8 cellular contexts compared by ENCODE assay signal in the genomic region with DNA sequence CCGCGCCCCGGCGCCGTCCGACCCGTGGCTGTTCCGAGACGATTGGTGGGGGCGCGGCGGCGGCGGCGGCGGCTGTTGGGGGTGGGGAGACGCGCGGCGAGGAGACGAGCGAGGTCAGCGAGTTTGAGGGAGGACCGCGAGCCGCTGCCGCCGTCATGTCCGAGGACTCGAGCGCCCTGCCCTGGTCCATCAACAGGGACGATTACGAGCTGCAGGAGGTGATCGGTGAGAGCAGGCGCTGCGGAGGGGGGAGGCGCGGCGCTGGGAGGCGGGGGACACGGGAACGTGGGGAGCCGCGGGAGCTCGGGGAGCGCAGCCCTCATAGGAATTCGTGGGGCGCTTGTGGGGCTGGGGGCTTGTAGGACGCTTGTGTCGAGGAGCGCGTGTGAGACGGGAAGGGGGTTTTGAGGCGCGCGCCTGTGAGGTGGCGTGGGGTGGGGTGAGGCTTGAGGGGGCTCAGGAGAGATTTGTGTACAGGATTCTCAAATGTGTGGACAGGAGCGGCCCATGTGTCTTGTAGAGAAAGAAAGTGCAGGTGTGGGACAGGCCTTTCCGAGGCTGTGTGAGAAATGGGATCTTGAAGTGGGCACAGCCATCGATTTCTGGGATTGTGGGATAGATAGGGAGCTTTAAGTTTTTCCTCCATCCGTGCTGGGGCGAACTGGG. TPM values are rescaled to one million over a fixed set of nuclear protein-coding genes. Genes with fewer than 3 reads are reported as not detected.
DNase-seq lines count a peak whose midpoint lies in the region; ATAC-seq and TF ChIP-seq lines count a peak whose summit lies in the region.

No MANE protein-coding gene starts in this region.

- in situ Hi-C loops in T47D (cut with HindIII; ENCODE audit: low pct_unique_long_range_greater_than_20kb, low sequenced_read_pairs): no loop called here

- no peaks in the 10 kb centered on the region for H3K36me3 ChIP-seq in stomach

- intact Hi-C loops in left colon (cut with DNase I, micrococcal nuclease): no loop called here
- intact Hi-C loops in stomach (cut with DNase I; ENCODE audit: low total_unique reads): no loop called here

- H3K27ac ChIP-seq in stomach: peak overlapping the region; percentile 96 to 99 (median 97)

- H3K36me3 Mint-ChIP-seq in activated CD4-positive, alpha-beta T cell treated with anti-CD3 and anti-CD28 coated beads, Interleukin-2, amount 10 ng/mL, durations not matched to agents 7 days and 5 days (ENCODE audit: low read depth): peaks cover 22% of the 10 kb centered on the region

- TF ChIP-seq POLR2A in stomach (IDR thresholded peaks at IDR 0.05): no peak

- peaks cover 63% of the 10 kb centered on the region for H3K4me1 Mint-ChIP-seq in activated CD4-positive, alpha-beta T cell treated with anti-CD3 and anti-CD28 coated beads, Interleukin-2, amount 10 ng/mL, durations not matched to agents 7 days and 5 days

- TF ChIP-seq CTCF in stomach (IDR thresholded peaks at IDR 0.05): no peak

- no peaks in the 10 kb centered on the region for H3K27me3 Mint-ChIP-seq in activated CD4-positive, alpha-beta T cell treated with anti-CD3 and anti-CD28 coated beads, Interleukin-2, amount 10 ng/mL, durations not matched to agents 7 days and 5 days

- WGBS in stomach, 5 donors: 0 to 1% (median 1%) methylated on average over 28 to 62 of the region's 62 CpGs

- peak overlapping the region; percentile 100 for H3K27ac Mint-ChIP-seq in activated CD4-positive, alpha-beta T cell treated with anti-CD3 and anti-CD28 coated beads, Interleukin-2, amount 10 ng/mL, durations not matched to agents 7 days and 5 days

- peak overlapping the region; percentile 66 to 98 (median 84) for H3K4me3 ChIP-seq in stomach

- no peaks in the 10 kb centered on the region for H3K9me3 ChIP-seq in stomach

- peak overlapping the region; percentile 95 for H3K4me3 Mint-ChIP-seq in activated CD4-positive, alpha-beta T cell treated with anti-CD3 and anti-CD28 coated beads, Interleukin-2, amount 10 ng/mL, durations not matched to agents 7 days and 5 days

- no peak for TF ChIP-seq EP300 in stomach (IDR thresholded peaks at IDR 0.05)

- no peaks in the 10 kb centered on the region for H3K9me3 Mint-ChIP-seq in activated CD4-positive, alpha-beta T cell treated with anti-CD3 and anti-CD28 coated beads, Interleukin-2, amount 10 ng/mL, durations not matched to agents 7 days and 5 days

- peak; percentile 39 for ATAC-seq in left colon
- ATAC-seq in GM19452 (IDR thresholded peaks at IDR 0.05; ENCODE audit: unreplicated experiment): no peak

- peaks cover 20 to 47% (median 29%) of the 10 kb centered on the region in 4 donors for H3K4me1 ChIP-seq in stomach

- DNase-seq in activated CD4-positive, alpha-beta T cell treated with anti-CD3 and anti-CD28 coated beads, Interleukin-2, amount 10 ng/mL, durations not matched to agents 7 days and 5 days: no peak
- DNase-seq in activated CD4-positive, alpha-beta T cell treated with anti-CD3 and anti-CD28 coated beads, Interleukin-2, amount 50 U/mL, for 48 hours: no peak
- DNase-seq in NCI-H146 (lab: John Stamatoyannopoulos, UW): peak; percentile 65
- peak; percentile 69 to 78 for DNase-seq in T47D (ENCODE audit: low read depth in 1 of 2, low spot score in 1 of 2)
- DNase-seq in left colon: peak; percentile 70 to 74
- DNase-seq in stomach: no peak
- DNase-seq in stimulated activated CD4-positive, alpha-beta T cell treated with anti-CD3 and anti-CD28 coated beads, Interleukin-12 subunit alpha, Interleukin-12 subunit beta, amount 100 ng/mL, for 4 hours: no peak

- CTCF ChIA-PET in activated CD4-positive, alpha-beta T cell treated with anti-CD3 and anti-CD28 coated beads, Interleukin-2, amount 10 ng/mL, durations not matched to agents 7 days and 5 days (lab: Charles Lee): interaction anchor here (0.8 to 1.4 kb wide), 9 partner anchors 12 to 181 kb away, joined by 3 to 8 read pairs (median 4); a partner anchor contains a TSS

- H3K27me3 ChIP-seq in stomach: no peaks in the 10 kb centered on the region

- POLR2A ChIA-PET in activated CD4-positive, alpha-beta T cell treated with anti-CD3 and anti-CD28 coated beads, Interleukin-2, amount 10 ng/mL, durations not matched to agents 7 days and 5 days (lab: Charles Lee): interaction anchor here (2.4 kb wide), 1 partner anchor 29 kb away, joined by 17 read pairs; a partner anchor contains a TSS

RNA-seq across cellular contexts. Expression of a gene that starts 0.5 kb away (rescaled TPM):
- total RNA-seq in activated CD4-positive, alpha-beta T cell treated with anti-CD3 and anti-CD28 coated beads, Interleukin-2, amount 10 ng/mL, durations not matched to agents 7 days and 5 days: 10 to 100 TPM; 52.4 to 57.3 TPM
- total RNA-seq in left colon (10 to 100 TPM; 42.5 to 42.8 TPM), stomach (10 to 100 TPM in 4 of 5 donors, 1 to 10 TPM in 1; 7.0 to 49.9 (median 27.5) TPM)
- 10 to 100 TPM in 2 of 3 donors, 1 to 10 TPM in 1; 9.9 to 14.5 (median 11.2) TPM for polyA plus RNA-seq in stomach

RNA-seq across cellular contexts. Expression of a gene that starts 27.4 kb away (rescaled TPM):
- total RNA-seq in activated CD4-positive, alpha-beta T cell treated with anti-CD3 and anti-CD28 coated beads, Interleukin-2, amount 10 ng/mL, durations not matched to agents 7 days and 5 days: 10 to 100 TPM; 74.1 to 91.1 TPM
- 10 to 100 TPM; 66.1 to 76.4 TPM for total RNA-seq in left colon
- 10 to 100 TPM in 4 of 5 donors, 1 to 10 TPM in 1; 9.0 to 67.8 (median 37.5) TPM for total RNA-seq in stomach
- 10 to 100 TPM; 23.0 to 42.5 (median 26.3) TPM for polyA plus RNA-seq in stomach

RNA-seq across cellular contexts. Expression of a gene that starts 28.9 kb away (rescaled TPM):
- total RNA-seq in activated CD4-positive, alpha-beta T cell treated with anti-CD3 and anti-CD28 coated beads, Interleukin-2, amount 10 ng/mL, durations not matched to agents 7 days and 5 days: 100 to 1,000 TPM in 1 of 2 experiments, 10 to 100 TPM in 1; 93.8 to 114 TPM
- total RNA-seq in left colon (100 to 1,000 TPM; 177 to 186 TPM), stomach (100 to 1,000 TPM in 2 of 5 donors, 10 to 100 TPM in 3; 44.2 to 249 (median 80.4) TPM)
- 10 to 100 TPM; 60.9 to 79.1 (median 72.2) TPM for polyA plus RNA-seq in stomach

Comparison
In these comparisons a context has a peak if more than half of its experiments do, and no peak if none do; other contexts are left out.
1. DNase-seq: peak in NCI-H146 (single experiment), T47D (2 of 2) and left colon (2 of 2); none in activated CD4-positive, alpha-beta T cell treated with anti-CD3 and anti-CD28 coated beads, Interleukin-2, amount 10 ng/mL, durations not matched to agents 7 days and 5 days (single experiment), activated CD4-positive, alpha-beta T cell treated with anti-CD3 and anti-CD28 coated beads, Interleukin-2, amount 50 U/mL, for 48 hours (0 of 2), stomach (single experiment) and stimulated activated CD4-positive, alpha-beta T cell treated with anti-CD3 and anti-CD28 coated beads, Interleukin-12 subunit alpha, Interleukin-12 subunit beta, amount 100 ng/mL, for 4 hours (single experiment).